In the genomic region with DNA sequence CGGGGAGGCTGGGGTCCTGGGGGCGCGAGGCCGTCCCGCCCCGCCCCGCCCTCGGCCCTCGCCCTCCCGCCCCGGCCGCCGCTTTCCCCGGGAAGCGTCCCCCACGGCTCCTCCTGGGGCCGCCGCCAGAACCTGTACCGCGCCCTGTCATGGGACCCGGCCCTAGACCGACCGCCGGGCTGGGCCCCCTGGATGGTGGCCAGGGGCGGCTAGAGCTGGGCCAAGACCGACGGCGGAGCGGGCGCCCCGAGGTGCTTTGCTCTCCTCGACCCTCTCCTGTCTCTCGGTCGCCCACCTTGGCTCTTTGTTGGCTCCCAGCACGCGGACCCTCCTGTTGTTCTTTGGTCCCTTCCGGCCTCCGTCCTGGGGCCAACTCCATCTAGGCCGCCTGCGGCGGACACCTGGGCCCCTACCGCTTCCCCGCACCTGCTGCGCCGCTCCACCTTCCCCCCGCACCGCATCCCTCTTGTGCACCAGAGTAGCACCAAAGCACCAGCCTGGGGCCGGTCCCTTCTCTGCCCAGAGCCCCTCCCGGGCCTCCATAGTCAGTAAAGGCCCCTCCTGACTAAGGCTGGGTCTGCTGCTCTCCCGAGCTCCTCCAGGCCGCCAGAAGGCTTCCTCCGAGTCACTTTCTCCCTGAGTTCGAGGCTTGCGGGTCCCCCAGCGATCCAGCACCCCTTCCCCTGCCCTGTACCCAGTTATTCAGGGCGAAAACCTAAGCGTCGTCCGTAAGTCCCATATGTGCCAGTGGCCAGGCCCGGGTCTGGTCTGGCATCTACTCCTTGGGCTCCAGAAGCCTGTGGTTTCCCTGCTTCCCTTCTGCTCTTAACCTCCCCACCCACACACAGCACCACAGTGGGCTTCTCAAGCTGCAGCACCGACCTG, we compare ENCODE assay signal across 8 cellular contexts. TPM values are rescaled to one million over a fixed set of nuclear protein-coding genes. Genes with fewer than 3 reads are reported as not detected.
DNase-seq lines count a peak whose midpoint lies in the region; ATAC-seq and TF ChIP-seq lines count a peak whose summit lies in the region.

No MANE protein-coding gene starts in this region.

- ATAC-seq in HG03025 (IDR thresholded peaks at IDR 0.05; ENCODE audit: low FRiP score, unreplicated experiment): peak; percentile 7
- ATAC-seq in activated naive CD8-positive, alpha-beta T cell treated with anti-CD3 and anti-CD28 coated beads, Interleukin-2, amount 10 ng/mL, durations not matched to agents 7 days and 5 days (ENCODE audit: low read depth): no peak
- ATAC-seq in right lobe of liver: no peak
- no peak for ATAC-seq in foreskin keratinocyte
- no peak for ATAC-seq in HG02938 (IDR thresholded peaks at IDR 0.05; ENCODE audit: unreplicated experiment)

- peak overlapping the region; percentile 79 for H3K4me3 ChIP-seq in DOHH2 (ENCODE audit: low read length)
- H3K4me3 ChIP-seq in right lobe of liver: peak overlapping the region; percentile 50 to 79 (median 55)
- peak overlapping the region; percentile 52 to 84 for H3K4me3 ChIP-seq in uterus

- H3K4me2 ChIP-seq in DOHH2 (ENCODE audit: low read length): peak overlapping the region; percentile 88

- H3K9me3 ChIP-seq in DOHH2 (ENCODE audit: control insufficient read depth, insufficient read depth, low read length) (no peaks in the 10 kb centered on the region), right lobe of liver (no peaks in the 10 kb centered on the region), uterus (no peaks in the 10 kb centered on the region)

- H3K4me1 ChIP-seq in DOHH2 (ENCODE audit: control insufficient read depth, low read length): peaks cover 72% of the 10 kb centered on the region
- H3K4me1 ChIP-seq in right lobe of liver: peaks cover 0 to 43% (median 15%) of the 10 kb centered on the region in 4 donors
- peaks cover 0 to 19% of the 10 kb centered on the region in 2 donors for H3K4me1 ChIP-seq in uterus
- H3K4me1 ChIP-seq in foreskin keratinocyte: no peaks in the 10 kb centered on the region

- no peaks in the 10 kb centered on the region for H3K27me3 ChIP-seq in DOHH2 (ENCODE audit: control insufficient read depth, low read length)
- H3K27me3 ChIP-seq in right lobe of liver: no peaks in the 10 kb centered on the region
- H3K27me3 ChIP-seq in uterus: no peaks in the 10 kb centered on the region
- no peaks in the 10 kb centered on the region for H3K27me3 ChIP-seq in foreskin keratinocyte

- TF ChIP-seq CTCF in DOHH2 (IDR thresholded peaks at IDR 0.05; ENCODE audit: low read depth, low read length, poor library complexity, severe bottlenecking) (no peak), right lobe of liver (IDR thresholded peaks at IDR 0.05) (no peak), uterus (IDR thresholded peaks at IDR 0.05) (no peak), foreskin keratinocyte (conservative IDR thresholded peaks at IDR 0.05) (no peak)

- H3K36me3 ChIP-seq in DOHH2 (ENCODE audit: control insufficient read depth, low read length): peaks cover 78% of the 10 kb centered on the region
- peaks cover 0 to 3% (median 1%) of the 10 kb centered on the region in 4 donors for H3K36me3 ChIP-seq in right lobe of liver
- no peaks in the 10 kb centered on the region for H3K36me3 ChIP-seq in uterus

- peaks cover 36% of the 10 kb centered on the region for H3K36me3 Mint-ChIP-seq in activated naive CD8-positive, alpha-beta T cell treated with anti-CD3 and anti-CD28 coated beads, Interleukin-2, amount 10 ng/mL, durations not matched to agents 7 days and 5 days

- no peaks in the 10 kb centered on the region for H3K9me2 ChIP-seq in DOHH2 (replicated peaks; ENCODE audit: control insufficient read depth, low read length)

- peak overlapping the region; percentile 98 for H3K27ac Mint-ChIP-seq in activated naive CD8-positive, alpha-beta T cell treated with anti-CD3 and anti-CD28 coated beads, Interleukin-2, amount 10 ng/mL, durations not matched to agents 7 days and 5 days

- H3K9me3 Mint-ChIP-seq in activated naive CD8-positive, alpha-beta T cell treated with anti-CD3 and anti-CD28 coated beads, Interleukin-2, amount 10 ng/mL, durations not matched to agents 7 days and 5 days: no peaks in the 10 kb centered on the region

- intact Hi-C loops in right lobe of liver (cut with DNase I): no loop called here
- intact Hi-C loops in uterus (cut with DNase I; ENCODE audit: low total_unique reads): loop anchor here (5.0 kb wide), 1 partner anchor 135 kb away; the partner anchor contains the start of gene LETM1

- TF ChIP-seq POLR2A in right lobe of liver (IDR thresholded peaks at IDR 0.05) (no peak), uterus (IDR thresholded peaks at IDR 0.05) (no peak)

- peak overlapping the region; percentile 99 for H3K4me3 Mint-ChIP-seq in activated naive CD8-positive, alpha-beta T cell treated with anti-CD3 and anti-CD28 coated beads, Interleukin-2, amount 10 ng/mL, durations not matched to agents 7 days and 5 days

- peaks cover 89% of the 10 kb centered on the region for H3K79me2 ChIP-seq in DOHH2 (ENCODE audit: control insufficient read depth, low read length)

- H4K20me1 ChIP-seq in DOHH2 (ENCODE audit: control insufficient read depth, insufficient read depth, low read depth, low read length): peaks cover 31% of the 10 kb centered on the region

- peaks cover 31% of the 10 kb centered on the region for H3F3A ChIP-seq in DOHH2 (ENCODE audit: control insufficient read depth, insufficient read depth)

- DNase-seq in activated naive CD8-positive, alpha-beta T cell treated with anti-CD3 and anti-CD28 coated beads, Interleukin-2, amount 10 ng/mL, durations not matched to agents 7 days and 5 days: no peak
- DNase-seq in right lobe of liver (peak in 1 of 3 donors; percentile 60), uterus (no peak), foreskin keratinocyte (no peak), medulla oblongata (ENCODE audit: extremely low spot score) (no peak)

- POLR2A ChIA-PET in activated naive CD8-positive, alpha-beta T cell treated with anti-CD3 and anti-CD28 coated beads, Interleukin-2, amount 10 ng/mL, durations not matched to agents 7 days and 5 days (lab: Charles Lee): interaction anchor here (0.5 to 7.0 kb wide), 9 partner anchors 10 to 286 kb away, joined by 3 to 148 read pairs (median 4); partner anchors contain the start of genes LETM1 and SLBP

- H3K27ac ChIP-seq in DOHH2 (ENCODE audit: low read depth, low read length) (peak overlapping the region; percentile 95), right lobe of liver (peak overlapping the region; percentile 0 to 94 (median 22)), uterus (no peak overlapping the region), foreskin keratinocyte (no peak overlapping the region)

- peaks cover 40% of the 10 kb centered on the region for H3K4me1 Mint-ChIP-seq in activated naive CD8-positive, alpha-beta T cell treated with anti-CD3 and anti-CD28 coated beads, Interleukin-2, amount 10 ng/mL, durations not matched to agents 7 days and 5 days

- WGBS in right lobe of liver (ENCODE audit: insufficient coverage, low coverage, low lambda C conversion rate, missing lambda C conversion rate): 5% methylated on average over 12 of the region's 61 CpGs

- H3K27me3 Mint-ChIP-seq in activated naive CD8-positive, alpha-beta T cell treated with anti-CD3 and anti-CD28 coated beads, Interleukin-2, amount 10 ng/mL, durations not matched to agents 7 days and 5 days: no peaks in the 10 kb centered on the region

RNA-seq across cellular contexts. Expression of gene TACC3, which starts 0.6 kb away (rescaled TPM):
- 100 to 1,000 TPM; 234 to 235 TPM for total RNA-seq in activated naive CD8-positive, alpha-beta T cell treated with anti-CD3 and anti-CD28 coated beads, Interleukin-2, amount 10 ng/mL, durations not matched to agents 7 days and 5 days
- total RNA-seq in right lobe of liver (1 to 10 TPM; 2.2 to 5.7 (median 4.8) TPM), uterus (10 to 100 TPM in 1 of 4 donors, 1 to 10 TPM in 3; 4.6 to 15.6 (median 7.3) TPM), foreskin keratinocyte (69.4 and 94.8 TPM in 2 replicates)
- 86.2 and 112 TPM in 2 replicates for polyA plus RNA-seq in foreskin keratinocyte

RNA-seq across cellular contexts. Expression of gene TMEM129, which starts 0.8 kb away (rescaled TPM):
- total RNA-seq in activated naive CD8-positive, alpha-beta T cell treated with anti-CD3 and anti-CD28 coated beads, Interleukin-2, amount 10 ng/mL, durations not matched to agents 7 days and 5 days: 10 to 100 TPM; 27.5 to 27.6 TPM
- total RNA-seq in right lobe of liver (10 to 100 TPM; 13.8 to 51.0 (median 25.4) TPM), uterus (10 to 100 TPM; 31.0 to 99.7 (median 42.7) TPM), foreskin keratinocyte (24.3 and 26.4 TPM in 2 replicates)
- polyA plus RNA-seq in foreskin keratinocyte: 23.7 and 24.3 TPM in 2 replicates

RNA-seq across cellular contexts. Expression of gene SLBP, which starts 9.8 kb away (rescaled TPM):
- total RNA-seq in activated naive CD8-positive, alpha-beta T cell treated with anti-CD3 and anti-CD28 coated beads, Interleukin-2, amount 10 ng/mL, durations not matched to agents 7 days and 5 days: 100 to 1,000 TPM in 1 of 2 experiments, 10 to 100 TPM in 1; 99.7 to 103 TPM
- total RNA-seq in right lobe of liver (10 to 100 TPM; 13.1 to 30.8 (median 14.7) TPM), uterus (10 to 100 TPM; 25.0 to 56.4 (median 41.4) TPM), foreskin keratinocyte (77.9 and 80.3 TPM in 2 replicates)
- 59.9 and 67.7 TPM in 2 replicates for polyA plus RNA-seq in foreskin keratinocyte

RNA-seq across cellular contexts. Expression of gene FAM53A, which starts 37.8 kb away (rescaled TPM):
- under 1 TPM; 0.54 to 0.97 TPM for total RNA-seq in activated naive CD8-positive, alpha-beta T cell treated with anti-CD3 and anti-CD28 coated beads, Interleukin-2, amount 10 ng/mL, durations not matched to agents 7 days and 5 days
- total RNA-seq in right lobe of liver: 1 to 10 TPM in 2 of 6 experiments, under 1 TPM in 4; 0.56 to 3.5 (median 0.74) TPM
- total RNA-seq in uterus: 1 to 10 TPM in 2 of 4 donors, not detected in 2; 1.3 to 3.2 TPM
- total RNA-seq in foreskin keratinocyte: 0.74 and 1.3 TPM in 2 replicates
- 0.61 and 1.5 TPM in 2 replicates for polyA plus RNA-seq in foreskin keratinocyte

Comparison
In these comparisons a context has a peak if more than half of its experiments do, and no peak if none do; other contexts are left out.
1. H3K27ac ChIP-seq: peak in DOHH2 (single experiment) and right lobe of liver (3 of 3); none in uterus (0 of 2) and foreskin keratinocyte (single experiment).
2. Peak in every context shown above with its lines, with median percentiles within 50 percentile points of each other: H3K4me3 ChIP-seq.